Comparison of ENCODE assay signal across 35 cellular contexts in genomic region chrX:57932266-57932665, GRCh38.
"Had no signal": no experiment of that assay in that cellular context is flagged by ENCODE, and none has a peak within 500 bp of the region (broad histone marks: within the 10 kb centered on the region; RNA-seq: fewer than 3 reads in every experiment).

No MANE protein-coding gene starts in this region.

- DNase-seq: Karpas-422, Kasumi-1, KBM-7, KG1, MG63, MM.1S, MV-4-11, NCI-H1048, NCI-H1092, NCI-H1092 treated with DMSO at 0.1 percent for 48 hours, NCI-H1105, NCI-H1105 treated with DMSO at 0.1 percent for 48 hours, NCI-H1417, NCI-H1417 treated with DMSO at 0.1 percent for 48 hours, NCI-H1436, NCI-H1436 treated with DMSO at 0.1 percent for 48 hours, NCI-H146, NCI-H1694, NCI-H1694 treated with DMSO at 0.1 percent for 48 hours, NCI-H187, NCI-H187 treated with DMSO at 0.1 percent for 48 hours, NCI-H1930, NCI-H2029, NCI-H2029 treated with DMSO at 0.1 percent for 48 hours, NCI-H2081, NCI-H2081 treated with DMSO at 0.1 percent for 48 hours, NCI-H2107, NCI-H2171, NCI-H2171 treated with DMSO at 0.1 percent for 48 hours, NCI-H2227 treated with DMSO at 0.1 percent for 48 hours, NCI-H226, NCI-H345, NCI-H446, NCI-H446 treated with DMSO at 0.1 percent for 48 hours had no signal

- H3K9me3 ChIP-seq: MG63 had no signal

- H3K4me2 ChIP-seq: KMS-11 had no signal

- H3K4me3 ChIP-seq: MG63 had no signal

- H3K27ac ChIP-seq: KMS-11 had no signal

- H3K36me3 ChIP-seq: MG63 had no signal

- H3K27me3 ChIP-seq: MG63 had no signal

- H3K9ac ChIP-seq: KMS-11 had no signal
